ENCODE assay signal across 8 cellular contexts in the genomic region with DNA sequence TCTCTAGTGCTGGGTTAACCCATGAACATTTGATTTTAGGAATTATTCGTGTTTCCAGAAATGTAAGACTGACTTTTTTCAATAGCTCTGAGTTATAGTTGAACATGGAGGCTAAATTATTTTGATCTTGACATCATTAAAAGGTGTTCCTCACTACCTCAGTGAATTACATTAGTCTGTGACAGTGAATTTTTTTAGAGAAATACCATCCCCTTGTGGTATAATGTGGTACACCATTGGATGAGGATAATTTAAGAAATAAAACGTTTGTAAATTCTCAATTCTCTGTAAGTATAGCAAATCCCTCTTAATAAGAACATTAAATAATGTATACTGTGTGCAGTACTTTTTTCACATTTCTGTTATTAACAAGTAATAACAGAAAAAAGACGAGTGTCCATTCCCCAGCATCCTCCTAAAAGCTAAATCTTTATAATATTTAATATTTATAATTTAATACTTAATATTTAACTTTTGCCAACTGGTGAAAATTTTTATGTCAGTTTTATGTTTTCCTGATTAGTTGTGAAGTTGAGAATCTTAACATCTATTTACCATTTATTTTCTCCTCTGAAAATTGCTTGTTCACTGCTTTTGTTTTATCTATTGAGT.
A peak's percentile ranks its signal among the peaks of the same experiment; 100 is the strongest.
DNase-seq lines count a peak whose midpoint lies in the region; ATAC-seq and TF ChIP-seq lines count a peak whose summit lies in the region.

No MANE protein-coding gene starts in this region.

- H3K27me3 ChIP-seq in HCT116 (ENCODE audit: insufficient read depth, low read length) (no peaks in the 10 kb centered on the region), SK-N-SH (ENCODE audit: insufficient read depth) (no peaks in the 10 kb centered on the region)

- H2AFZ ChIP-seq in HCT116 (ENCODE audit: low read depth, low read length, poor library complexity, severe bottlenecking), result peak overlapping the region; percentile 87
- H2AFZ ChIP-seq in SK-N-SH (ENCODE audit: low read depth), result no peak overlapping the region; the same call in 1 of the 2 replicates

- H3K4me1 ChIP-seq in HCT116 (ENCODE audit: control insufficient read depth in 1 of 2, insufficient read depth in 2 of 2, low read length in 2 of 2) (no peaks in the 10 kb centered on the region), SK-N-SH (ENCODE audit: control insufficient read depth in 1 of 2, insufficient read depth in 2 of 2, low read depth in 1 of 2, low read length in 1 of 2) (no peaks in the 10 kb centered on the region)

- H4K20me1 ChIP-seq in HCT116 (ENCODE audit: insufficient read depth) (no peaks in the 10 kb centered on the region), SK-N-SH (ENCODE audit: insufficient read depth) (no peaks in the 10 kb centered on the region)

- intact Hi-C loops in HCT116 (cut with micrococcal nuclease), result loop anchor here (2.0 to 10.0 kb wide), 5 partner anchors 85 to 655 kb away; no protein-coding TSS in a partner anchor

- peaks cover 9 to 18% of the 10 kb centered on the region in 2 donors for H3K9me3 Mint-ChIP-seq in activated naive CD4-positive, alpha-beta T cell treated with anti-CD3 and anti-CD28 coated beads, Interleukin-2, amount 50 U/mL, for 72 hours

- H3K9ac ChIP-seq in HCT116 (ENCODE audit: low read length) (no peak overlapping the region), SK-N-SH (no peak overlapping the region)

- H3K36me3 ChIP-seq in HCT116 (ENCODE audit: control insufficient read depth in 1 of 2, insufficient read depth in 2 of 2, low read length in 2 of 2) (no peaks in the 10 kb centered on the region), SK-N-SH (replicated peaks in 1 of 2; ENCODE audit: control insufficient read depth in 1 of 2, insufficient read depth in 2 of 2, low read length in 1 of 2) (no peaks in the 10 kb centered on the region)

- H3K9me2 ChIP-seq in HCT116 (ENCODE audit: insufficient read depth), result no peaks in the 10 kb centered on the region
- H3K9me2 ChIP-seq in SK-N-SH, result no peaks in the 10 kb centered on the region

- BruUV-seq in HCT116 (replicated peaks; lab: Mats Ljungman, UMichigan), result no TSS peak

- H3K79me2 ChIP-seq in HCT116 (ENCODE audit: insufficient read depth, low read length) (no peaks in the 10 kb centered on the region), SK-N-SH (ENCODE audit: insufficient read depth) (no peaks in the 10 kb centered on the region)

- peak; percentile 31 for DNase-seq in COLO829 (ENCODE audit: low spot score)
- DNase-seq in HCT116 (ENCODE audit: low read depth, low spot score), result peak; percentile 15
- peak; percentile 24 for DNase-seq in SK-N-SH
- peak; percentile 18 for DNase-seq in iPS-NIHi7 (ENCODE audit: extremely low spot score)
- DNase-seq in COLO668 (lab: John Stamatoyannopoulos, UW; ENCODE audit: unreplicated experiment), result no peak
- no peak for DNase-seq in occipital lobe (lab: John Stamatoyannopoulos, UW)
- DNase-seq in activated naive CD4-positive, alpha-beta T cell treated with anti-CD3 and anti-CD28 coated beads, Interleukin-2, amount 50 U/mL, for 72 hours (ENCODE audit: low spot score in 2 of 2), result no peak

- H3K27ac ChIP-seq in HCT116 (ENCODE audit: low read depth, low read length) (no peak overlapping the region), SK-N-SH (ENCODE audit: low read depth in 2 of 2, low read length in 1 of 2) (no peak overlapping the region)

- TF ChIP-seq RAD21 in HCT116 (IDR thresholded peaks at IDR 0.05; ENCODE audit: low read depth) (peak; percentile 80), SK-N-SH (IDR thresholded peaks at IDR 0.05; ENCODE audit: low read length) (peak; percentile 77)

- peak; percentile 62 to 83 (median 69); a peak in 5 of 6 replicates for TF ChIP-seq CTCF in HCT116 (IDR thresholded peaks at IDR 0.05 in 2 of 3, conservative IDR thresholded peaks at IDR 0.05 in 1 of 3; ENCODE audit: borderline replicate concordance in 1 of 3, insufficient read depth in 1 of 3, low read depth in 2 of 3, low read length in 2 of 3)
- peak; percentile 93 for TF ChIP-seq CTCF in SK-N-SH (IDR thresholded peaks at IDR 0.05)

- no peak for TF ChIP-seq EP300 in SK-N-SH (IDR thresholded peaks at IDR 0.05; ENCODE audit: borderline replicate concordance in 1 of 2, low read depth in 1 of 2, low read length in 1 of 2)

- CTCF ChIA-PET in HCT116 (lab: Charles Lee), result interaction anchor here (0.6 to 1.8 kb wide), 7 partner anchors 10 to 1316 kb away, joined by 3 to 5 read pairs (median 3); no protein-coding TSS in a partner anchor
- CTCF ChIA-PET in SK-N-SH (lab: Yijun Ruan, JAX), result interaction anchor here (0.6 to 6.2 kb wide), 22 partner anchors 8 to 1580 kb away, joined by 3 to 52 read pairs (median 4); no protein-coding TSS in a partner anchor

- no peak overlapping the region for H3K27ac Mint-ChIP-seq in activated naive CD4-positive, alpha-beta T cell treated with anti-CD3 and anti-CD28 coated beads, Interleukin-2, amount 50 U/mL, for 72 hours

- H3K4me3 ChIP-seq in HCT116 (replicated peaks in 1 of 2; ENCODE audit: low read depth in 1 of 2, low read length in 2 of 2) (no peak overlapping the region), SK-N-SH (ENCODE audit: low read depth in 2 of 2, low read length in 1 of 2) (no peak overlapping the region; a peak in 1 of 4 replicates)

- TF ChIP-seq POLR2A in HCT116 (IDR thresholded peaks at IDR 0.05; ENCODE audit: borderline replicate concordance, extremely low read depth, insufficient read depth, insufficient read length), result no peak

- H3K9me3 ChIP-seq in HCT116 (ENCODE audit: control insufficient read depth in 1 of 2, insufficient read depth in 1 of 2, low read depth in 1 of 2, low read length in 2 of 2) (peaks cover 4 to 7% of the 10 kb centered on the region in 2 experiments; a peak in 1 of 4 replicates), SK-N-SH (peaks cover 8% of the 10 kb centered on the region; the same call in 1 of the 2 replicates)

- peaks cover 0 to 10% of the 10 kb centered on the region in 2 donors for H3K36me3 Mint-ChIP-seq in activated naive CD4-positive, alpha-beta T cell treated with anti-CD3 and anti-CD28 coated beads, Interleukin-2, amount 50 U/mL, for 72 hours

- no peaks in the 10 kb centered on the region for H3F3A ChIP-seq in SK-N-SH (replicated peaks; ENCODE audit: insufficient read depth)

- POLR2A ChIA-PET in HCT116 (lab: Charles Lee) (no interaction called here), SK-N-SH (lab: Yijun Ruan, JAX) (no interaction called here)

- 4% methylated on average over 3 of the region's 3 CpGs for WGBS in SK-N-SH (ENCODE audit: low lambda C conversion rate)

- RAD21 ChIA-PET in HCT116 (lab: Charles Lee; ENCODE audit: low non-redundant PET in 1 of 2, low total read pairs in 2 of 2, uncharacterized antibody in 2 of 2, unreplicated experiment in 2 of 2), result interaction anchor here in 1 of 2 experiments (0.6 kb wide), 1 partner anchor 48 kb away, joined by 7 read pairs; no protein-coding TSS in a partner anchor

- H3K4me2 ChIP-seq in HCT116 (ENCODE audit: low read length), result no peak overlapping the region
- no peak overlapping the region for H3K4me2 ChIP-seq in SK-N-SH

- ATAC-seq in HCT116 (peak; percentile 69), GM21717 (IDR thresholded peaks at IDR 0.05; ENCODE audit: unreplicated experiment) (no peak)
- no peak for ATAC-seq in activated naive CD4-positive, alpha-beta T cell treated with anti-CD3 and anti-CD28 coated beads, Interleukin-2, amount 50 U/mL, for 72 hours

TF ChIP-seq in HCT116, 20 proteins besides CTCF, POLR2A, EP300 and RAD21 (continues in another document):
- TF ChIP-seq SIN3A (IDR thresholded peaks at IDR 0.05; ENCODE audit: low read depth), result no peak
- TF ChIP-seq FOSL1 (IDR thresholded peaks at IDR 0.05; ENCODE audit: low read depth), result no peak
- TF ChIP-seq EZH2phosphoT487 (IDR thresholded peaks at IDR 0.05; ENCODE audit: borderline replicate concordance), result no peak
- no peak for TF ChIP-seq CBX3 (IDR thresholded peaks at IDR 0.05; ENCODE audit: low read depth)
- TF ChIP-seq ZNF274 (IDR thresholded peaks at IDR 0.05; ENCODE audit: low read depth, low read length), result no peak
- TF ChIP-seq, protein P1, sequence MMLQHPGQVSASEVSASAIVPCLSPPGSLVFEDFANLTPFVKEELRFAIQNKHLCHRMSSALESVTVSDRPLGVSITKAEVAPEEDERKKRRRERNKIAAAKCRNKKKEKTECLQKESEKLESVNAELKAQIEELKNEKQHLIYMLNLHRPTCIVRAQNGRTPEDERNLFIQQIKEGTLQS (IDR thresholded peaks at IDR 0.05), result no peak
- TF ChIP-seq SRF (IDR thresholded peaks at IDR 0.05; ENCODE audit: low read depth), result no peak

TF ChIP-seq in SK-N-SH, 30 proteins besides CTCF, POLR2A, EP300 and RAD21:
- TF ChIP-seq GABPA (IDR thresholded peaks at IDR 0.05; ENCODE audit: low read depth) (no peak), JUND (IDR thresholded peaks at IDR 0.05) (no peak), SMC3 (IDR thresholded peaks at IDR 0.05; ENCODE audit: low read depth, low read length) (peak; percentile 58)

Comparison
In these comparisons a context has a peak if more than half of its experiments do, and no peak if none do; other contexts are left out.
1. DNase-seq: peak in COLO829 (single experiment), HCT116 (single experiment), SK-N-SH (single experiment) and iPS-NIHi7 (single experiment); none in COLO668 (single experiment), occipital lobe (single experiment) and activated naive CD4-positive, alpha-beta T cell treated with anti-CD3 and anti-CD28 coated beads, Interleukin-2, amount 50 U/mL, for 72 hours (0 of 2).